Comparison of ENCODE assay signal across 25 cellular contexts in genomic region chr6:154758125-154758524, GRCh38. TPM values are rescaled to one million over a fixed set of nuclear protein-coding genes. Genes with fewer than 3 reads are reported as not detected.
A peak's percentile ranks its signal among the peaks of the same experiment; 100 is the strongest.
DNase-seq lines count a peak whose midpoint lies in the region; ATAC-seq and TF ChIP-seq lines count a peak whose summit lies in the region.
"Had no signal": no experiment of that assay in that cellular context is flagged by ENCODE, and none has a peak within 500 bp of the region (broad histone marks: within the 10 kb centered on the region; RNA-seq: fewer than 3 reads in every experiment).

No MANE protein-coding gene starts in this region.

- H3F3A ChIP-seq in SK-N-SH (replicated peaks; ENCODE audit: insufficient read depth), result peaks cover 12% of the 10 kb centered on the region

- POLR2A ChIA-PET in SK-N-SH (lab: Yijun Ruan, JAX), result no interaction called here

- TF ChIP-seq RAD21 in SK-N-SH (IDR thresholded peaks at IDR 0.05; ENCODE audit: low read length), result no peak

- peaks cover 92% of the 10 kb centered on the region for H4K20me1 ChIP-seq in SK-N-SH (ENCODE audit: insufficient read depth)

- no peak for TF ChIP-seq POLR2A in esophagus squamous epithelium (IDR thresholded peaks at IDR 0.05)
- TF ChIP-seq POLR2A in prostate gland (IDR thresholded peaks at IDR 0.05), result no peak

- CTCF ChIA-PET in SK-N-SH (lab: Yijun Ruan, JAX), result interaction anchor here (0.9 kb wide), 1 partner anchor 13 kb away, joined by 3 read pairs; no protein-coding TSS in a partner anchor

- H3K36me3 ChIP-seq in SK-N-SH (replicated peaks in 1 of 2; ENCODE audit: control insufficient read depth in 1 of 2, insufficient read depth in 2 of 2, low read length in 1 of 2), result peaks cover 0 to 12% of the 10 kb centered on the region in 2 experiments
- H3K36me3 ChIP-seq in esophagus squamous epithelium, result no peaks in the 10 kb centered on the region
- no peaks in the 10 kb centered on the region for H3K36me3 ChIP-seq in prostate gland
- H3K36me3 ChIP-seq: esophagus muscularis mucosa, ovary had no signal

- H3K9me2 ChIP-seq in SK-N-SH, result no peaks in the 10 kb centered on the region

- TF ChIP-seq EP300 in SK-N-SH (IDR thresholded peaks at IDR 0.05; ENCODE audit: borderline replicate concordance in 1 of 2, low read depth in 1 of 2, low read length in 1 of 2), result no peak

- H3K4me1 ChIP-seq in SK-N-SH (ENCODE audit: control insufficient read depth in 1 of 2, insufficient read depth in 2 of 2, low read depth in 1 of 2, low read length in 1 of 2), result no peaks in the 10 kb centered on the region; a peak in 2 of 4 replicates
- H3K4me1 ChIP-seq in esophagus squamous epithelium, result peaks cover 16 to 64% (median 30%) of the 10 kb centered on the region in 3 donors
- H3K4me1 ChIP-seq in prostate gland (replicated peaks), result peaks cover 2% of the 10 kb centered on the region

- peaks cover 98% of the 10 kb centered on the region for H3K79me2 ChIP-seq in SK-N-SH (ENCODE audit: insufficient read depth)

- peak; percentile 24; the same call in 2 of the 3 replicates for ATAC-seq in SK-N-SH treated with all-trans-retinoic acid at 6 μM for 48 hours
- ATAC-seq in HG02642 (IDR thresholded peaks at IDR 0.05; ENCODE audit: poor library complexity, unreplicated experiment), result no peak
- ATAC-seq: activated CD8-positive, alpha-beta T cell treated with anti-CD3 and anti-CD28 coated beads, Interleukin-2, amount 10 ng/mL, durations not matched to agents 7 days and 5 days; body of pancreas; Panc1 had no signal

- TF ChIP-seq CTCF in SK-N-SH (IDR thresholded peaks at IDR 0.05) (no peak), esophagus squamous epithelium (IDR thresholded peaks at IDR 0.05) (no peak), prostate gland (IDR thresholded peaks at IDR 0.05) (no peak)

- WGBS in SK-N-SH (ENCODE audit: low lambda C conversion rate), result 94% methylated on average over 6 of the region's 6 CpGs
- 36 to 40% methylated on average over 6 of the region's 6 CpGs for WGBS in esophagus squamous epithelium, 2 donors
- 53% methylated on average over 6 of the region's 6 CpGs for WGBS in prostate gland

- H3K27ac ChIP-seq in SK-N-SH (ENCODE audit: low read depth in 2 of 2, low read length in 1 of 2) (no peak overlapping the region), esophagus squamous epithelium (peak overlapping the region; percentile 34 to 70 (median 50)), prostate gland (no peak overlapping the region)
- H3K27ac ChIP-seq: 22Rv1, body of pancreas, esophagus muscularis mucosa, ovary had no signal

- H2AFZ ChIP-seq in SK-N-SH (ENCODE audit: low read depth), result no peak overlapping the region

- H3K9me3 ChIP-seq in SK-N-SH (no peaks in the 10 kb centered on the region), esophagus squamous epithelium (no peaks in the 10 kb centered on the region), prostate gland (no peaks in the 10 kb centered on the region)
- H3K9me3 ChIP-seq: body of pancreas, esophagus muscularis mucosa, MG63, ovary had no signal

- H3K9ac ChIP-seq in SK-N-SH, result no peak overlapping the region

- H3K4me3 ChIP-seq in SK-N-SH (ENCODE audit: low read depth in 2 of 2, low read length in 1 of 2) (no peak overlapping the region), esophagus squamous epithelium (no peak overlapping the region), prostate gland (no peak overlapping the region)
- H3K4me3 ChIP-seq: body of pancreas, esophagus muscularis mucosa, MG63, ovary had no signal

- intact Hi-C loops in esophagus squamous epithelium (cut with DNase I) (no loop called here), prostate gland (cut with DNase I) (no loop called here)

- no peak overlapping the region for H3K4me2 ChIP-seq in SK-N-SH

- H3K27me3 ChIP-seq in SK-N-SH (ENCODE audit: insufficient read depth) (no peaks in the 10 kb centered on the region), esophagus squamous epithelium (no peaks in the 10 kb centered on the region), prostate gland (replicated peaks; ENCODE audit: insufficient read depth) (no peaks in the 10 kb centered on the region)
- H3K27me3 ChIP-seq: body of pancreas, esophagus muscularis mucosa, MG63, ovary had no signal

- no peak for DNase-seq in SK-N-SH
- DNase-seq in astrocyte of the hippocampus (ENCODE audit: low read depth, low spot score), result peak; percentile 25
- no peak for DNase-seq in esophagus squamous epithelium (lab: John Stamatoyannopoulos, UW)
- peak; percentile 13 for DNase-seq in prostate gland (ENCODE audit: low spot score)
- no peak for DNase-seq in activated CD8-positive, alpha-beta memory T cell treated with anti-CD3 and anti-CD28 coated beads, Interleukin-2, amount 50 U/mL, for 4 hours
- DNase-seq in AG08395 (ENCODE audit: low spot score), result no peak
- DNase-seq: activated CD8-positive, alpha-beta T cell treated with anti-CD3 and anti-CD28 coated beads, Interleukin-2, amount 10 ng/mL, durations not matched to agents 7 days and 5 days; activated gamma-delta T cell treated with Interleukin-2 at 50 U/mL for 16 hours; activated T-cell treated with anti-CD3 and anti-CD28 coated beads, Interleukin-2, amount 50 U/mL, for 1 hour; body of pancreas; effector CD4-positive, alpha-beta T cell; H7; hippocampal formation; KBM-7; MG63; NCI-H1105 treated with DMSO at 0.1 percent for 48 hours; NCI-H2029; NCI-H526 treated with DMSO at 0.1 percent for 48 hours; ovary; SIG-M5 had no signal

TF ChIP-seq in SK-N-SH treated with all-trans-retinoic acid at 6 μM for 48 hours, 23 proteins besides CTCF, POLR2A, EP300 and RAD21:
- no peak for TF ChIP-seq ISL1 (CRISPR knock-in tag; IDR thresholded peaks at IDR 0.05)
- TF ChIP-seq CREB5 (CRISPR knock-in tag; IDR thresholded peaks at IDR 0.05; ENCODE audit: low read depth), result no peak
- no peak for TF ChIP-seq TCF4 (CRISPR knock-in tag; IDR thresholded peaks at IDR 0.05; ENCODE audit: borderline replicate concordance)

TF ChIP-seq in SK-N-SH, 30 proteins besides CTCF, POLR2A, EP300 and RAD21:
- TF ChIP-seq USF1 (IDR thresholded peaks at IDR 0.05; ENCODE audit: borderline replicate concordance, low read depth) (no peak), RFX5 (IDR thresholded peaks at IDR 0.05; ENCODE audit: low read length) (no peak), SIN3A (IDR thresholded peaks at IDR 0.05; ENCODE audit: borderline replicate concordance, low read depth, low read length) (no peak), EZH2phosphoT487 (IDR thresholded peaks at IDR 0.05; ENCODE audit: borderline replicate concordance, low read depth) (no peak), GABPA (IDR thresholded peaks at IDR 0.05; ENCODE audit: low read depth) (no peak), FOXJ3 (CRISPR knock-in tag; IDR thresholded peaks at IDR 0.05) (no peak), ELF1 (IDR thresholded peaks at IDR 0.05) (no peak), ZBTB33 (IDR thresholded peaks at IDR 0.05; ENCODE audit: borderline replicate concordance, low read depth) (no peak), JUND (IDR thresholded peaks at IDR 0.05) (no peak), NRF1 (IDR thresholded peaks at IDR 0.05; ENCODE audit: low read depth, low read length) (no peak), GATA2 (CRISPR knock-in tag; IDR thresholded peaks at IDR 0.05) (no peak), YY1 (IDR thresholded peaks at IDR 0.05; ENCODE audit: low read depth) (no peak), MAX (IDR thresholded peaks at IDR 0.05; ENCODE audit: low read depth) (no peak), RCOR1 (IDR thresholded peaks at IDR 0.05; ENCODE audit: low read length) (no peak), TCF12 (IDR thresholded peaks at IDR 0.05) (no peak), RXRA (IDR thresholded peaks at IDR 0.05; ENCODE audit: borderline replicate concordance, low read depth) (no peak)

RNA-seq across cellular contexts. Expression of gene SCAF8, which starts 24.9 kb away (rescaled TPM):
- polyA plus RNA-seq in SK-N-SH (2012; rRNA removed), result 11.0 and 12.4 TPM in 2 replicates
- 11.9 and 13.2 TPM in 2 replicates for polyA plus RNA-seq in SK-N-SH (2012; cell fraction: cytosol; rRNA removed)
- polyA plus RNA-seq in SK-N-SH (2012; cell fraction: nucleus; rRNA removed), result 12.2 and 20.8 TPM in 2 replicates
- total RNA-seq in esophagus squamous epithelium, result 10 to 100 TPM; 14.8 to 31.3 (median 20.5) TPM
- 10 to 100 TPM; 42.0 to 53.5 TPM for total RNA-seq in prostate gland

Comparison
In these comparisons a context has a peak if more than half of its experiments do, and no peak if none do; other contexts are left out.
1. DNase-seq: peak in astrocyte of the hippocampus (single experiment) and prostate gland (single experiment); none in SK-N-SH (single experiment), esophagus squamous epithelium (single experiment), activated CD8-positive, alpha-beta memory T cell treated with anti-CD3 and anti-CD28 coated beads, Interleukin-2, amount 50 U/mL, for 4 hours (single experiment) and AG08395 (single experiment).
2. H3K27ac ChIP-seq: peak in esophagus squamous epithelium (4 of 4); none in SK-N-SH (0 of 2) and prostate gland (0 of 2).